8 cellular contexts compared by ENCODE assay signal in genomic region chr1:5993553-5994510, GRCh38. TPM values are rescaled to one million over a fixed set of nuclear protein-coding genes. Genes with fewer than 3 reads are reported as not detected.
DNase-seq lines count a peak whose midpoint lies in the region; ATAC-seq and TF ChIP-seq lines count a peak whose summit lies in the region.

No MANE protein-coding gene starts in this region.

- ATAC-seq in IMR-90 (ENCODE audit: low read depth) (no peak), GM18909 (IDR thresholded peaks at IDR 0.05; ENCODE audit: poor library complexity, unreplicated experiment) (no peak)

- H4K20me1 ChIP-seq in IMR-90 (ENCODE audit: insufficient read depth, low read length) = no peaks in the 10 kb centered on the region

- no peak for TF ChIP-seq CTCF in IMR-90 (conservative IDR thresholded peaks at IDR 0.05; ENCODE audit: low read depth, low read length)

- no peak overlapping the region for H3K4ac ChIP-seq in IMR-90 (ENCODE audit: low read depth, low read length)

- H3K9me3 ChIP-seq in IMR-90 (ENCODE audit: control insufficient read depth, insufficient read depth, low read length) (no peaks in the 10 kb centered on the region), subcutaneous abdominal adipose tissue (ENCODE audit: control insufficient read depth in 5 of 5, low read length in 5 of 5) (no peaks in the 10 kb centered on the region)

- H3K14ac ChIP-seq in IMR-90 (replicated peaks; ENCODE audit: low read depth, low read length) = no peak overlapping the region

- no peaks in the 10 kb centered on the region for H3K9me1 ChIP-seq in IMR-90 (ENCODE audit: insufficient read depth, low read length)

- peak overlapping the region; percentile 91 for H3K27ac Mint-ChIP-seq in activated naive CD4-positive, alpha-beta T cell treated with anti-CD3 and anti-CD28 coated beads, Interleukin-2, amount 50 U/mL, for 24 hours
- H3K27ac Mint-ChIP-seq in immature natural killer cell = peak overlapping the region; percentile 84 to 98 (median 96)

- POLR2A ChIA-PET in IMR-90 (lab: Charles Lee; ENCODE audit: unreplicated experiment) = no interaction called here

- no peak overlapping the region for H2BK120ac ChIP-seq in IMR-90 (ENCODE audit: low read depth, low read length)

- TF ChIP-seq RAD21 in IMR-90 (IDR thresholded peaks at IDR 0.05; ENCODE audit: low read length) = no peak

- peak overlapping the region; percentile 51 for H3K4me3 ChIP-seq in IMR-90 (ENCODE audit: insufficient read depth, low read depth, low read length)
- H3K4me3 ChIP-seq in subcutaneous abdominal adipose tissue (ENCODE audit: low read depth in 1 of 5, low read length in 5 of 5) = peak overlapping the region in 3 of 5 donors; percentile 72 to 82 (median 78)

- H3K4me2 ChIP-seq in IMR-90 (ENCODE audit: low read depth, low read length) = peak overlapping the region; percentile 96

- H2AK9ac ChIP-seq in IMR-90 (replicated peaks; ENCODE audit: low read depth, low read length, poor library complexity) = peak overlapping the region; percentile 78

- H3K9me3 Mint-ChIP-seq in activated naive CD4-positive, alpha-beta T cell treated with anti-CD3 and anti-CD28 coated beads, Interleukin-2, amount 50 U/mL, for 24 hours = no peaks in the 10 kb centered on the region
- H3K9me3 Mint-ChIP-seq in immature natural killer cell = no peaks in the 10 kb centered on the region

- H3K4me1 ChIP-seq in IMR-90 (ENCODE audit: control insufficient read depth, insufficient read depth, low read length) = peaks cover 10% of the 10 kb centered on the region
- H3K4me1 ChIP-seq in subcutaneous abdominal adipose tissue (ENCODE audit: control insufficient read depth in 5 of 5, insufficient read depth in 5 of 5, low read length in 5 of 5) = peaks cover 2 to 38% (median 21%) of the 10 kb centered on the region in 5 donors

- no peak overlapping the region for H3K56ac ChIP-seq in IMR-90 (ENCODE audit: extremely low read depth, insufficient read depth, low read length)

- H3K4me3 Mint-ChIP-seq in activated naive CD4-positive, alpha-beta T cell treated with anti-CD3 and anti-CD28 coated beads, Interleukin-2, amount 50 U/mL, for 24 hours = peak overlapping the region; percentile 97
- H3K4me3 Mint-ChIP-seq in immature natural killer cell = peak overlapping the region; percentile 91 to 98 (median 97)

- TF ChIP-seq POLR2A in IMR-90 (IDR thresholded peaks at IDR 0.05; ENCODE audit: low read depth, low read length) = no peak

- H2BK20ac ChIP-seq in IMR-90 (ENCODE audit: low read depth, low read length) = no peak overlapping the region

- H3K79me1 ChIP-seq in IMR-90 (ENCODE audit: low read depth in 1 of 2, low read length in 2 of 2) = peaks cover 8 to 9% of the 10 kb centered on the region in 2 experiments; a peak in 2 of 4 replicates

- H2AK5ac ChIP-seq in IMR-90 (ENCODE audit: low read depth, low read length) = no peak overlapping the region

- H2BK5ac ChIP-seq in IMR-90 (ENCODE audit: low read depth, low read length, poor library complexity, severe bottlenecking) = no peak overlapping the region

- H3K23ac ChIP-seq in IMR-90 (ENCODE audit: low read depth, low read length) = peak overlapping the region; percentile 49; the same call in 1 of the 2 replicates

- peak overlapping the region in 1 of 2 experiments; percentile 33; a peak in 1 of 4 replicates for H4K8ac ChIP-seq in IMR-90 (ENCODE audit: low read depth in 2 of 2, low read length in 2 of 2)

- no peak overlapping the region for H4K91ac ChIP-seq in IMR-90 (ENCODE audit: insufficient read depth, low read depth, low read length)

- peaks cover 43% of the 10 kb centered on the region for H3K4me1 Mint-ChIP-seq in activated naive CD4-positive, alpha-beta T cell treated with anti-CD3 and anti-CD28 coated beads, Interleukin-2, amount 50 U/mL, for 24 hours
- peaks cover 41 to 49% of the 10 kb centered on the region in 2 donors for H3K4me1 Mint-ChIP-seq in immature natural killer cell

- peak overlapping the region; percentile 100 for H2AFZ ChIP-seq in IMR-90 (replicated peaks; ENCODE audit: low read length, poor library complexity)

- BruUV-seq in IMR-90 (replicated peaks; lab: Mats Ljungman, UMichigan) = no TSS peak

- no peaks in the 10 kb centered on the region for H3K27me3 Mint-ChIP-seq in activated naive CD4-positive, alpha-beta T cell treated with anti-CD3 and anti-CD28 coated beads, Interleukin-2, amount 50 U/mL, for 24 hours
- peaks cover 5 to 20% (median 9%) of the 10 kb centered on the region in 3 donors for H3K27me3 Mint-ChIP-seq in immature natural killer cell (ENCODE audit: low read depth in 3 of 3)

- no peaks in the 10 kb centered on the region for H3K27me3 ChIP-seq in IMR-90 (ENCODE audit: control insufficient read depth, insufficient read depth, low read length)
- H3K27me3 ChIP-seq in subcutaneous abdominal adipose tissue (ENCODE audit: control insufficient read depth in 5 of 5, insufficient read depth in 4 of 5, low read length in 5 of 5) = peaks cover 0 to 11% (median 4%) of the 10 kb centered on the region in 5 donors

- CTCF ChIA-PET in IMR-90 (lab: Yijun Ruan, JAX) = interaction anchor here (1.1 kb wide), 2 partner anchors 9 to 10 kb away, joined by 3 read pairs; no protein-coding TSS in a partner anchor

- H2BK15ac ChIP-seq in IMR-90 (ENCODE audit: low read depth, low read length) = no peak overlapping the region

- H3K36me3 ChIP-seq in IMR-90 (ENCODE audit: control insufficient read depth, insufficient read depth, low read length) = no peaks in the 10 kb centered on the region
- no peaks in the 10 kb centered on the region for H3K36me3 ChIP-seq in subcutaneous abdominal adipose tissue (ENCODE audit: control insufficient read depth in 5 of 5, insufficient read depth in 5 of 5, low read length in 5 of 5)

- H4K5ac ChIP-seq in IMR-90 (ENCODE audit: low read depth, low read length) = no peak overlapping the region

- H3K9ac ChIP-seq in IMR-90 (ENCODE audit: low read depth, low read length) (peak overlapping the region; percentile 51; the same call in 1 of the 2 replicates), subcutaneous abdominal adipose tissue (ENCODE audit: low read length in 5 of 5) (peak overlapping the region in 1 of 5 donors; percentile 37)

- H3K27ac ChIP-seq in IMR-90 (ENCODE audit: insufficient read depth, low read length) (no peak overlapping the region), subcutaneous abdominal adipose tissue (ENCODE audit: low read depth, low read length) (no peak overlapping the region)

- intact Hi-C loops in IMR-90 (cut with micrococcal nuclease) = no loop called here

- dilution Hi-C loops in IMR-90 (cut with HindIII; ENCODE audit: low sequenced_read_pairs, unreplicated experiment) = no loop called here

- in situ Hi-C loops in IMR-90 (cut with MboI; ENCODE audit: low sequenced_read_pairs) = no loop called here

- no peaks in the 10 kb centered on the region for H3K36me3 Mint-ChIP-seq in activated naive CD4-positive, alpha-beta T cell treated with anti-CD3 and anti-CD28 coated beads, Interleukin-2, amount 50 U/mL, for 24 hours
- H3K36me3 Mint-ChIP-seq in immature natural killer cell = peaks cover 0 to 7% (median 0%) of the 10 kb centered on the region in 3 donors

- H3K18ac ChIP-seq in IMR-90 (ENCODE audit: low read depth, low read length) = no peak overlapping the region

- WGBS in IMR-90 (ENCODE audit: extremely low coverage in 2 of 2, insufficient read length in 1 of 2), 2 experiments = 56% methylated on average over 17 of the region's 29 CpGs; no CpG with 5 or more reads in 1 of the 2 experiments

- peak; percentile 22 to 45 for DNase-seq in AML-193 (lab: John Stamatoyannopoulos, UW)
- DNase-seq in IMR-90 = no peak
- no peak for DNase-seq in immature natural killer cell
- no peak for DNase-seq in 8988T
- no peak for DNase-seq in SIG-M5 treated with dmso at 0.1 percent for 504 hours (lab: John Stamatoyannopoulos, UW; ENCODE audit: unreplicated experiment)

TF ChIP-seq in IMR-90, 13 proteins besides CTCF, POLR2A, EP300 and RAD21:
- TF ChIP-seq SMC3 (IDR thresholded peaks at IDR 0.05; ENCODE audit: low read depth, low read length) (no peak), NFE2L2 (IDR thresholded peaks at IDR 0.05; ENCODE audit: low read depth, low read length) (peak; percentile 57; the same call in 1 of the 2 replicates)

RNA-seq across cellular contexts. Expression of gene NPHP4, which starts 1.6 kb away (rescaled TPM):
- total RNA-seq in IMR-90 (2012; rRNA removed) = 1.4 and 2.0 TPM in 2 replicates
- polyA plus RNA-seq in IMR-90 (2012; rRNA removed) (5.5 and 5.8 TPM in 2 replicates), immature natural killer cell (1 to 10 TPM in 1 of 3 donors, under 1 TPM in 2; 0.59 to 1.4 (median 1.00) TPM)
- 2.2 and 4.1 TPM in 2 replicates for polyA plus RNA-seq in IMR-90 (2012; cell fraction: cytosol; rRNA removed)
- polyA plus RNA-seq in IMR-90 (2012; cell fraction: nucleus; rRNA removed; ENCODE audit: low replicate concordance) = 20.1 and 40.5 TPM in 2 replicates

RNA-seq across cellular contexts. Expression of gene KCNAB2, which starts 51.9 kb away (rescaled TPM):
- total RNA-seq in IMR-90 (2012; rRNA removed) = 1.1 and 1.3 TPM in 2 replicates
- polyA plus RNA-seq in IMR-90 (2012; rRNA removed) (4.2 and 4.7 TPM in 2 replicates), immature natural killer cell (10 to 100 TPM; 26.1 to 73.8 (median 42.7) TPM)
- polyA plus RNA-seq in IMR-90 (2012; cell fraction: cytosol; rRNA removed) = 3.1 and 4.9 TPM in 2 replicates
- polyA plus RNA-seq in IMR-90 (2012; cell fraction: nucleus; rRNA removed; ENCODE audit: low replicate concordance) = 12.2 and 13.0 TPM in 2 replicates

Comparison
In these comparisons a context has a peak if more than half of its experiments do, and no peak if none do; other contexts are left out.
1. DNase-seq: peak in AML-193 (2 of 2); none in IMR-90 (single experiment), immature natural killer cell (0 of 3), 8988T (single experiment) and SIG-M5 treated with dmso at 0.1 percent for 504 hours (single experiment).